ENCODE assay signal across 1 cellular context in the genomic region with DNA sequence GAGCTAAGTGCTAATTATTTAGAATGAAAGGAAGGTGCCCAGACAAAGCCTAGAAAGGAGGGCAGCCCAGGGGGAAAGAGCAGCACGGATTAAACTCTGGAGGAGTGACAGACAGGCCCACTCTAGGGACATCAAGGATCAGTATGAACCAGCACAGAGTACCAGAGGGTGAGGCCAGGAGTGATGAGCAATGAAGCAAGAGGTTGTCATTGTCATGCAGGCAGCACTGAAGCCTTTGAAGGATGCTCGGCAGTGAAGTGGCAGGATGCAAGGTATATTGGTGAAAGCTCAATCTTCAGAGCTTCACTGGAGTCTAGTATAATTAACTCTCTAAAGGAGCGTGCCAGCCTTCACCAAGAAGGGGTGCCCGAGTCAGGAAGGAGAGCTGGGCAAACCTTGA.
TF ChIP-seq lines count a peak whose summit lies in the region.

No MANE protein-coding gene starts in this region.

TF ChIP-seq in GM23338, 12 proteins besides CTCF, POLR2A, EP300 and RAD21:
- TF ChIP-seq, protein P1, sequence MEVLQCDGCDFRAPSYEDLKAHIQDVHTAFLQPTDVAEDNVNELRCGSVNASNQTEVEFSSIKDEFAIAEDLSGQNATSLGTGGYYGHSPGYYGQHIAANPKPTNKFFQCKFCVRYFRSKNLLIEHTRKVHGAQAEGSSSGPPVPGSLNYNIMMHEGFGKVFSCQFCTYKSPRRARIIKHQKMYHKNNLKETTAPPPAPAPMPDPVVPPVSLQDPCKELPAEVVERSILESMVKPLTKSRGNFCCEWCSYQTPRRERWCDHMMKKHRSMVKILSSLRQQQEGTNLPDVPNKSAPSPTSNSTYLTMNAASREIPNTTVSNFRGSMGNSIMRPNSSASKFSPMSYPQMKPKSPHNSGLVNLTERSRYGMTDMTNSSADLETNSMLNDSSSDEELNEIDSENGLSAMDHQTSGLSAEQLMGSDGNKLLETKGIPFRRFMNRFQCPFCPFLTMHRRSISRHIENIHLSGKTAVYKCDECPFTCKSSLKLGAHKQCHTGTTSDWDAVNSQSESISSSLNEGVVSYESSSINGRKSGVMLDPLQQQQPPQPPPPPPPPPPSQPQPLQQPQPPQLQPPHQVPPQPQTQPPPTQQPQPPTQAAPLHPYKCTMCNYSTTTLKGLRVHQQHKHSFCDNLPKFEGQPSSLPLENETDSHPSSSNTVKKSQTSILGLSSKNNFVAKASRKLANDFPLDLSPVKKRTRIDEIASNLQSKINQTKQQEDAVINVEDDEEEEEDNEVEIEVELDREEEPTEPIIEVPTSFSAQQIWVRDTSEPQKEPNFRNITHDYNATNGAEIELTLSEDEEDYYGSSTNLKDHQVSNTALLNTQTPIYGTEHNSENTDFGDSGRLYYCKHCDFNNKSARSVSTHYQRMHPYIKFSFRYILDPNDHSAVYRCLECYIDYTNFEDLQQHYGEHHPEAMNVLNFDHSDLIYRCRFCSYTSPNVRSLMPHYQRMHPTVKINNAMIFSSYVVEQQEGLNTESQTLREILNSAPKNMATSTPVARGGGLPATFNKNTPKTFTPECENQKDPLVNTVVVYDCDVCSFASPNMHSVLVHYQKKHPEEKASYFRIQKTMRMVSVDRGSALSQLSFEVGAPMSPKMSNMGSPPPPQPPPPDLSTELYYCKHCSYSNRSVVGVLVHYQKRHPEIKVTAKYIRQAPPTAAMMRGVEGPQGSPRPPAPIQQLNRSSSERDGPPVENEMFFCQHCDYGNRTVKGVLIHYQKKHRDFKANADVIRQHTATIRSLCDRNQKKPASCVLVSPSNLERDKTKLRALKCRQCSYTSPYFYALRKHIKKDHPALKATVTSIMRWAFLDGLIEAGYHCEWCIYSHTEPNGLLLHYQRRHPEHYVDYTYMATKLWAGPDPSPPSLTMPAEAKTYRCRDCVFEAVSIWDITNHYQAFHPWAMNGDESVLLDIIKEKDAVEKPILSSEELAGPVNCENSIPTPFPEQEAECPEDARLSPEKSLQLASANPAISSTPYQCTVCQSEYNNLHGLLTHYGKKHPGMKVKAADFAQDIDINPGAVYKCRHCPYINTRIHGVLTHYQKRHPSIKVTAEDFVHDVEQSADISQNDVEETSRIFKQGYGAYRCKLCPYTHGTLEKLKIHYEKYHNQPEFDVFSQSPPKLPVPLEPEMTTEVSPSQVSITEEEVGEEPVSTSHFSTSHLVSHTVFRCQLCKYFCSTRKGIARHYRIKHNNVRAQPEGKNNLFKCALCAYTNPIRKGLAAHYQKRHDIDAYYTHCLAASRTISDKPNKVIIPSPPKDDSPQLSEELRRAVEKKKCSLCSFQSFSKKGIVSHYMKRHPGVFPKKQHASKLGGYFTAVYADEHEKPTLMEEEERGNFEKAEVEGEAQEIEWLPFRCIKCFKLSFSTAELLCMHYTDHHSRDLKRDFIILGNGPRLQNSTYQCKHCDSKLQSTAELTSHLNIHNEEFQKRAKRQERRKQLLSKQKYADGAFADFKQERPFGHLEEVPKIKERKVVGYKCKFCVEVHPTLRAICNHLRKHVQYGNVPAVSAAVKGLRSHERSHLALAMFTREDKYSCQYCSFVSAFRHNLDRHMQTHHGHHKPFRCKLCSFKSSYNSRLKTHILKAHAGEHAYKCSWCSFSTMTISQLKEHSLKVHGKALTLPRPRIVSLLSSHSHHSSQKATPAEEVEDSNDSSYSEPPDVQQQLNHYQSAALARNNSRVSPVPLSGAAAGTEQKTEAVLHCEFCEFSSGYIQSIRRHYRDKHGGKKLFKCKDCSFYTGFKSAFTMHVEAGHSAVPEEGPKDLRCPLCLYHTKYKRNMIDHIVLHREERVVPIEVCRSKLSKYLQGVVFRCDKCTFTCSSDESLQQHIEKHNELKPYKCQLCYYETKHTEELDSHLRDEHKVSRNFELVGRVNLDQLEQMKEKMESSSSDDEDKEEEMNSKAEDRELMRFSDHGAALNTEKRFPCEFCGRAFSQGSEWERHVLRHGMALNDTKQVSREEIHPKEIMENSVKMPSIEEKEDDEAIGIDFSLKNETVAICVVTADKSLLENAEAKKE (CRISPR knock-in tag; IDR thresholded peaks at IDR 0.05), result no peak
- TF ChIP-seq, protein P2, sequence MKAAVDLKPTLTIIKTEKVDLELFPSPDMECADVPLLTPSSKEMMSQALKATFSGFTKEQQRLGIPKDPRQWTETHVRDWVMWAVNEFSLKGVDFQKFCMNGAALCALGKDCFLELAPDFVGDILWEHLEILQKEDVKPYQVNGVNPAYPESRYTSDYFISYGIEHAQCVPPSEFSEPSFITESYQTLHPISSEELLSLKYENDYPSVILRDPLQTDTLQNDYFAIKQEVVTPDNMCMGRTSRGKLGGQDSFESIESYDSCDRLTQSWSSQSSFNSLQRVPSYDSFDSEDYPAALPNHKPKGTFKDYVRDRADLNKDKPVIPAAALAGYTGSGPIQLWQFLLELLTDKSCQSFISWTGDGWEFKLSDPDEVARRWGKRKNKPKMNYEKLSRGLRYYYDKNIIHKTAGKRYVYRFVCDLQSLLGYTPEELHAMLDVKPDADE (IDR thresholded peaks at IDR 0.05), result no peak
- TF ChIP-seq EZH2phosphoT487 (IDR thresholded peaks at IDR 0.05; ENCODE audit: unreplicated experiment), result no peak
- no peak for TF ChIP-seq CREB1 (CRISPR knock-in tag; IDR thresholded peaks at IDR 0.05; ENCODE audit: low read depth)
- TF ChIP-seq STAT1 (IDR thresholded peaks at IDR 0.05; ENCODE audit: unreplicated experiment), result no peak
- TF ChIP-seq ZNF114 (CRISPR knock-in tag; IDR thresholded peaks at IDR 0.05), result no peak
- no peak for TF ChIP-seq POLR2AphosphoS5 (IDR thresholded peaks at IDR 0.05; ENCODE audit: low read depth)
- TF ChIP-seq ZNF331 (CRISPR knock-in tag; IDR thresholded peaks at IDR 0.05; ENCODE audit: low read depth), result no peak
- TF ChIP-seq, protein P3, sequence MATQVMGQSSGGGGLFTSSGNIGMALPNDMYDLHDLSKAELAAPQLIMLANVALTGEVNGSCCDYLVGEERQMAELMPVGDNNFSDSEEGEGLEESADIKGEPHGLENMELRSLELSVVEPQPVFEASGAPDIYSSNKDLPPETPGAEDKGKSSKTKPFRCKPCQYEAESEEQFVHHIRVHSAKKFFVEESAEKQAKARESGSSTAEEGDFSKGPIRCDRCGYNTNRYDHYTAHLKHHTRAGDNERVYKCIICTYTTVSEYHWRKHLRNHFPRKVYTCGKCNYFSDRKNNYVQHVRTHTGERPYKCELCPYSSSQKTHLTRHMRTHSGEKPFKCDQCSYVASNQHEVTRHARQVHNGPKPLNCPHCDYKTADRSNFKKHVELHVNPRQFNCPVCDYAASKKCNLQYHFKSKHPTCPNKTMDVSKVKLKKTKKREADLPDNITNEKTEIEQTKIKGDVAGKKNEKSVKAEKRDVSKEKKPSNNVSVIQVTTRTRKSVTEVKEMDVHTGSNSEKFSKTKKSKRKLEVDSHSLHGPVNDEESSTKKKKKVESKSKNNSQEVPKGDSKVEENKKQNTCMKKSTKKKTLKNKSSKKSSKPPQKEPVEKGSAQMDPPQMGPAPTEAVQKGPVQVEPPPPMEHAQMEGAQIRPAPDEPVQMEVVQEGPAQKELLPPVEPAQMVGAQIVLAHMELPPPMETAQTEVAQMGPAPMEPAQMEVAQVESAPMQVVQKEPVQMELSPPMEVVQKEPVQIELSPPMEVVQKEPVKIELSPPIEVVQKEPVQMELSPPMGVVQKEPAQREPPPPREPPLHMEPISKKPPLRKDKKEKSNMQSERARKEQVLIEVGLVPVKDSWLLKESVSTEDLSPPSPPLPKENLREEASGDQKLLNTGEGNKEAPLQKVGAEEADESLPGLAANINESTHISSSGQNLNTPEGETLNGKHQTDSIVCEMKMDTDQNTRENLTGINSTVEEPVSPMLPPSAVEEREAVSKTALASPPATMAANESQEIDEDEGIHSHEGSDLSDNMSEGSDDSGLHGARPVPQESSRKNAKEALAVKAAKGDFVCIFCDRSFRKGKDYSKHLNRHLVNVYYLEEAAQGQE (IDR thresholded peaks at IDR 0.05; ENCODE audit: unreplicated experiment), result no peak
- no peak for TF ChIP-seq EZH2 (IDR thresholded peaks at IDR 0.05; ENCODE audit: low read depth, unreplicated experiment)
- no peak for TF ChIP-seq NANOG (IDR thresholded peaks at IDR 0.05; ENCODE audit: borderline replicate concordance)
- TF ChIP-seq JUNB (IDR thresholded peaks at IDR 0.05; ENCODE audit: unreplicated experiment), result no peak
